8 cellular contexts compared by ENCODE assay signal in genomic region chr2:230410861-230411464, GRCh38. TPM values are rescaled to one million over a fixed set of nuclear protein-coding genes. Genes with fewer than 3 reads are reported as not detected.
A peak's percentile ranks its signal among the peaks of the same experiment; 100 is the strongest.
DNase-seq lines count a peak whose midpoint lies in the region; ATAC-seq and TF ChIP-seq lines count a peak whose summit lies in the region.

No MANE protein-coding gene starts in this region.

- peaks cover 36% of the 10 kb centered on the region for H3K27me3 ChIP-seq in iPS-15b (ENCODE audit: control insufficient read depth, insufficient read depth, low read length)

- H3K36me3 Mint-ChIP-seq in activated T-cell treated with anti-CD3 and anti-CD28 coated beads, Interleukin-2, amount 50 U/mL, for 72 hours (ENCODE audit: insufficient read depth in 2 of 2) = peaks cover 0 to 4% of the 10 kb centered on the region in 2 donors
- peaks cover 15% of the 10 kb centered on the region for H3K36me3 Mint-ChIP-seq in stimulated activated memory B cell treated with anti-CD40 and anti-IgM and Interleukin-4, amounts not matched to agents 10 μg/mL and 1 μg/mL and 100 μg/mL, for 72 hours

- H3K4me1 Mint-ChIP-seq in activated T-cell treated with anti-CD3 and anti-CD28 coated beads, Interleukin-2, amount 50 U/mL, for 72 hours (ENCODE audit: low read depth) = peaks cover 61% of the 10 kb centered on the region
- H3K4me1 Mint-ChIP-seq in stimulated activated memory B cell treated with anti-CD40 and anti-IgM and Interleukin-4, amounts not matched to agents 10 μg/mL and 1 μg/mL and 100 μg/mL, for 72 hours = peaks cover 62% of the 10 kb centered on the region

- H3K4me3 ChIP-seq in HFF-Myc (replicated peaks; ENCODE audit: low read depth, low read length) (peak overlapping the region; percentile 57), iPS-15b (ENCODE audit: low read depth, low read length) (peak overlapping the region; percentile 77)

- no peaks in the 10 kb centered on the region for H3K36me3 ChIP-seq in iPS-15b (ENCODE audit: control insufficient read depth, insufficient read depth, low read length)

- H3K9ac ChIP-seq in iPS-15b (ENCODE audit: low read depth, low read length) = no peak overlapping the region

- no peaks in the 10 kb centered on the region for H3K27me3 Mint-ChIP-seq in activated T-cell treated with anti-CD3 and anti-CD28 coated beads, Interleukin-2, amount 50 U/mL, for 72 hours (ENCODE audit: low read depth)
- no peaks in the 10 kb centered on the region for H3K27me3 Mint-ChIP-seq in stimulated activated memory B cell treated with anti-CD40 and anti-IgM and Interleukin-4, amounts not matched to agents 10 μg/mL and 1 μg/mL and 100 μg/mL, for 72 hours

- no peak for ATAC-seq in activated T-cell treated with anti-CD3 and anti-CD28 coated beads, Interleukin-2, amount 50 U/mL, for 72 hours (replicated peaks in 1 of 2)
- no peak for ATAC-seq in stimulated activated memory B cell treated with anti-CD40 and anti-IgM and Interleukin-4, amounts not matched to agents 10 μg/mL and 1 μg/mL and 100 μg/mL, for 72 hours
- ATAC-seq in HG02588 (IDR thresholded peaks at IDR 0.05; ENCODE audit: unreplicated experiment) = no peak
- ATAC-seq in GM21515 (IDR thresholded peaks at IDR 0.05; ENCODE audit: unreplicated experiment) = no peak
- no peak for ATAC-seq in HG02973 (IDR thresholded peaks at IDR 0.05; ENCODE audit: unreplicated experiment)

- peaks cover 0 to 2% of the 10 kb centered on the region in 2 donors for H3K9me3 Mint-ChIP-seq in activated T-cell treated with anti-CD3 and anti-CD28 coated beads, Interleukin-2, amount 50 U/mL, for 72 hours
- H3K9me3 Mint-ChIP-seq in stimulated activated memory B cell treated with anti-CD40 and anti-IgM and Interleukin-4, amounts not matched to agents 10 μg/mL and 1 μg/mL and 100 μg/mL, for 72 hours = no peaks in the 10 kb centered on the region

- no peaks in the 10 kb centered on the region for H3K4me1 ChIP-seq in iPS-15b (ENCODE audit: control insufficient read depth, insufficient read depth, low read length)

- peak overlapping the region; percentile 88 to 97 for H3K4me3 Mint-ChIP-seq in activated T-cell treated with anti-CD3 and anti-CD28 coated beads, Interleukin-2, amount 50 U/mL, for 72 hours
- H3K4me3 Mint-ChIP-seq in stimulated activated memory B cell treated with anti-CD40 and anti-IgM and Interleukin-4, amounts not matched to agents 10 μg/mL and 1 μg/mL and 100 μg/mL, for 72 hours = peak overlapping the region; percentile 93

- H3K9me3 ChIP-seq in iPS-15b (ENCODE audit: control insufficient read depth, insufficient read depth, low read length) = no peaks in the 10 kb centered on the region

- no peak for TF ChIP-seq CTCF in HFF-Myc (IDR thresholded peaks at IDR 0.05; ENCODE audit: low read depth, low read length, missing control alignments)

- no peak for DNase-seq in HFF-Myc (ENCODE audit: extremely low read depth, low read depth)
- DNase-seq in activated T-cell treated with anti-CD3 and anti-CD28 coated beads, Interleukin-2, amount 50 U/mL, for 72 hours = no peak
- DNase-seq in stimulated activated CD4-positive, alpha-beta T cell treated with anti-CD3 and anti-CD28 coated beads, Interleukin-1b, Interleukin-23, amount 100 ng/mL, for 48 hours = no peak

- peak overlapping the region; percentile 94 for H3K27ac Mint-ChIP-seq in activated T-cell treated with anti-CD3 and anti-CD28 coated beads, Interleukin-2, amount 50 U/mL, for 72 hours
- peak overlapping the region; percentile 98 for H3K27ac Mint-ChIP-seq in stimulated activated memory B cell treated with anti-CD40 and anti-IgM and Interleukin-4, amounts not matched to agents 10 μg/mL and 1 μg/mL and 100 μg/mL, for 72 hours

RNA-seq across cellular contexts. Expression of gene SP100, which starts 5.0 kb away (rescaled TPM):
- total RNA-seq in activated T-cell treated with anti-CD3 and anti-CD28 coated beads, Interleukin-2, amount 50 U/mL, for 72 hours = 100 to 1,000 TPM; 156 to 217 TPM
